In genomic region chr5:132020568-132021339, GRCh38 we compare ENCODE assay signal across 9 cellular contexts. TPM values are rescaled to one million over a fixed set of nuclear protein-coding genes. Genes with fewer than 3 reads are reported as not detected.
DNase-seq lines count a peak whose midpoint lies in the region; ATAC-seq, FAIRE-seq and TF ChIP-seq lines count a peak whose summit lies in the region.
"Had no signal": no experiment of that assay in that cellular context is flagged by ENCODE, and none has a peak within 500 bp of the region (broad histone marks: within the 10 kb centered on the region; RNA-seq: fewer than 3 reads in every experiment).

No MANE protein-coding gene starts in this region.

- no peak overlapping the region for H3K4me3 ChIP-seq in coronary artery
- no peak overlapping the region for H3K4me3 ChIP-seq in osteoblast (ENCODE audit: insufficient read depth, low read length)

- H3K79me2 ChIP-seq in osteoblast (ENCODE audit: insufficient read depth, low read length) = no peaks in the 10 kb centered on the region

- TF ChIP-seq CTCF in coronary artery (IDR thresholded peaks at IDR 0.05) (no peak), D721Med (IDR thresholded peaks at IDR 0.05; ENCODE audit: insufficient read depth, missing control alignments) (no peak), osteoblast (IDR thresholded peaks at IDR 0.05; ENCODE audit: extremely low read depth, low read depth, low read length) (no peak)

- H3K27me3 ChIP-seq in osteoblast (ENCODE audit: insufficient read depth, low read length) = peaks cover 29% of the 10 kb centered on the region

- H3K4me2 ChIP-seq in osteoblast (ENCODE audit: insufficient read depth, low read length) = no peak overlapping the region

- no peaks in the 10 kb centered on the region for H3K36me3 ChIP-seq in osteoblast (ENCODE audit: insufficient read depth, low read length)

- H3K4me1 ChIP-seq in osteoblast (ENCODE audit: insufficient read depth, low read length) = no peaks in the 10 kb centered on the region

- no peak overlapping the region for H2AFZ ChIP-seq in osteoblast (ENCODE audit: low read length)

- peak; percentile 7 for ATAC-seq in GM18870 (IDR thresholded peaks at IDR 0.05; ENCODE audit: unreplicated experiment)
- peak; percentile 11 for ATAC-seq in HG02588 (IDR thresholded peaks at IDR 0.05; ENCODE audit: unreplicated experiment)

- no peak overlapping the region for H3K27ac ChIP-seq in coronary artery
- H3K27ac ChIP-seq in osteoblast (ENCODE audit: low read depth, low read length) = no peak overlapping the region

- no peaks in the 10 kb centered on the region for H4K20me1 ChIP-seq in osteoblast (ENCODE audit: insufficient read depth, low read length)

- no peaks in the 10 kb centered on the region for H3K9me3 ChIP-seq in osteoblast (ENCODE audit: low read depth, low read length)

- DNase-seq in Kasumi-1 (lab: John Stamatoyannopoulos, UW) (peak; percentile 31 to 43), coronary artery (ENCODE audit: low spot score) (peak; percentile 40), D721Med (ENCODE audit: insufficient read length, low spot score) (no peak), SHP77 (lab: John Stamatoyannopoulos, UW) (no peak), AML-193 (lab: John Stamatoyannopoulos, UW) (no peak), osteoblast (ENCODE audit: insufficient read length, low spot score, missing footprints) (no peak)

- FAIRE-seq in D721Med (lab: Jason Lieb, UNC) = no peak

RNA-seq across cellular contexts. Expression of gene ACSL6, which starts 9.3 kb away (rescaled TPM):
- total RNA-seq in osteoblast = not detected in 2 replicates
- total RNA-seq: MCF 10A had no signal

RNA-seq across cellular contexts. Expression of gene IL3, which starts 39.7 kb away (rescaled TPM):
- total RNA-seq in osteoblast = not detected in 2 replicates
- total RNA-seq: MCF 10A had no signal

RNA-seq across cellular contexts. Expression of gene CSF2, which starts 52.8 kb away (rescaled TPM):
- total RNA-seq in osteoblast = not detected in 2 replicates
- total RNA-seq: MCF 10A had no signal

Comparison
In these comparisons a context has a peak if more than half of its experiments do, and no peak if none do; other contexts are left out.
1. DNase-seq: peak in Kasumi-1 (2 of 2) and coronary artery (single experiment); none in D721Med (single experiment), SHP77 (0 of 2), AML-193 (0 of 2) and osteoblast (single experiment).